ENCODE assay signal across 1 cellular context in genomic region chr6:10733151-10733715, GRCh38.
TF ChIP-seq lines count a peak whose summit lies in the region.

No MANE protein-coding gene starts in this region.

TF ChIP-seq in K562, 482 proteins besides CTCF, POLR2A, EP300 and RAD21:
- peak; percentile 75; the same call in 1 of the 2 replicates for TF ChIP-seq C11orf30 (IDR thresholded peaks at IDR 0.05; ENCODE audit: low read depth)
- TF ChIP-seq MAFF (IDR thresholded peaks at IDR 0.05; ENCODE audit: low read length), result peak; percentile 57
- TF ChIP-seq BRD9 (IDR thresholded peaks at IDR 0.05; ENCODE audit: low read depth, partially characterized antibody), result no peak
- 0 out of 2 replicates have a peak, but pooled peaks have one; percentile 11 for TF ChIP-seq ZBTB33 (CRISPR knock-in tag; IDR thresholded peaks at IDR 0.05)
- peak; percentile 31 for TF ChIP-seq RBM25 (IDR thresholded peaks at IDR 0.05; ENCODE audit: low read depth, low read length, severe bottlenecking)
- TF ChIP-seq NFYB (IDR thresholded peaks at IDR 0.05; ENCODE audit: extremely low read depth, insufficient read length), result peak; percentile 93
- peak; percentile 90 for TF ChIP-seq ZNF316 (IDR thresholded peaks at IDR 0.05)
- peak; percentile 50; the same call in 1 of the 2 replicates for TF ChIP-seq MAFG (tag; conservative IDR thresholded peaks at IDR 0.05)
- peak; percentile 40; the same call in 1 of the 2 replicates for TF ChIP-seq MAFK (IDR thresholded peaks at IDR 0.05; ENCODE audit: low read length)
- no peak for TF ChIP-seq KAT7 (CRISPR knock-in tag; IDR thresholded peaks at IDR 0.05; ENCODE audit: borderline replicate concordance)
